In genomic region chr6:51350308-51350904, GRCh38 we compare ENCODE assay signal across 9 cellular contexts.
A peak's percentile ranks its signal among the peaks of the same experiment; 100 is the strongest.
DNase-seq lines count a peak whose midpoint lies in the region; ATAC-seq, FAIRE-seq and TF ChIP-seq lines count a peak whose summit lies in the region.
"Had no signal": no experiment of that assay in that cellular context is flagged by ENCODE, and none has a peak within 500 bp of the region (broad histone marks: within the 10 kb centered on the region; RNA-seq: fewer than 3 reads in every experiment).

No MANE protein-coding gene starts in this region.

- H3K4me3 ChIP-seq in MM.1S (ENCODE audit: low read length), result no peak overlapping the region
- H3K4me3 ChIP-seq in bronchial epithelial cell (ENCODE audit: low read depth, low read length), result no peak overlapping the region
- H3K4me3 ChIP-seq in CD8-positive, alpha-beta memory T cell (ENCODE audit: low read length), result no peak overlapping the region

- no peaks in the 10 kb centered on the region for H3K4me1 Mint-ChIP-seq in activated CD4-positive, alpha-beta memory T cell treated with anti-CD3 and anti-CD28 coated beads for 36 hours (ENCODE audit: low read depth)
- H3K4me1 Mint-ChIP-seq in CD8-positive, alpha-beta memory T cell, result no peaks in the 10 kb centered on the region

- H3F3A ChIP-seq in MM.1S (ENCODE audit: insufficient read depth, low read length), result no peaks in the 10 kb centered on the region

- TF ChIP-seq CTCF in GM12873 (IDR thresholded peaks at IDR 0.05; ENCODE audit: insufficient read depth, low read depth, low read length, missing control alignments), result peak; percentile 20
- peak; percentile 26 for TF ChIP-seq CTCF in MM.1S (IDR thresholded peaks at IDR 0.05; ENCODE audit: low read length)
- peak; percentile 28 for TF ChIP-seq CTCF in bronchial epithelial cell (IDR thresholded peaks at IDR 0.05; ENCODE audit: insufficient read depth, low read length, severe bottlenecking)

- H3K27ac ChIP-seq in MM.1S (ENCODE audit: low read length), result no peak overlapping the region
- H3K27ac ChIP-seq in CD8-positive, alpha-beta memory T cell (ENCODE audit: low read depth, low read length), result no peak overlapping the region

- H3K36me3 Mint-ChIP-seq in activated CD4-positive, alpha-beta memory T cell treated with anti-CD3 and anti-CD28 coated beads for 36 hours, result no peaks in the 10 kb centered on the region
- no peaks in the 10 kb centered on the region for H3K36me3 Mint-ChIP-seq in CD8-positive, alpha-beta memory T cell

- no peaks in the 10 kb centered on the region for H3K4me1 ChIP-seq in MM.1S (ENCODE audit: low read length)
- no peaks in the 10 kb centered on the region for H3K4me1 ChIP-seq in CD8-positive, alpha-beta memory T cell (ENCODE audit: insufficient read depth, low read length)

- H3K9me3 Mint-ChIP-seq in activated CD4-positive, alpha-beta memory T cell treated with anti-CD3 and anti-CD28 coated beads for 36 hours, result peaks cover 4% of the 10 kb centered on the region
- peaks cover 0 to 12% (median 2%) of the 10 kb centered on the region in 5 donors for H3K9me3 Mint-ChIP-seq in CD8-positive, alpha-beta memory T cell
- H3K9me3 Mint-ChIP-seq: activated T-helper 1 cell treated with anti-CD3 and anti-CD28 coated beads, Interleukin-12 subunit alpha, Interleukin-12 subunit beta, Interleukin-2, Interleukin-4 antibody, amounts not matched to agents 30 ng/mL and 10 ng/mL and 1 ng/mL, durations not matched to agents 14 hours and 24 hours and 36 hours had no signal

- no peak overlapping the region for H3K27ac Mint-ChIP-seq in activated CD4-positive, alpha-beta memory T cell treated with anti-CD3 and anti-CD28 coated beads for 36 hours
- no peak overlapping the region for H3K27ac Mint-ChIP-seq in CD8-positive, alpha-beta memory T cell
- H3K27ac Mint-ChIP-seq: activated T-helper 1 cell treated with anti-CD3 and anti-CD28 coated beads, Interleukin-12 subunit alpha, Interleukin-12 subunit beta, Interleukin-2, Interleukin-4 antibody, amounts not matched to agents 30 ng/mL and 10 ng/mL and 1 ng/mL, durations not matched to agents 14 hours and 24 hours and 36 hours had no signal

- DNase-seq in MM.1S (no peak), bronchial epithelial cell (ENCODE audit: low read depth) (peak; percentile 31), non-pigmented ciliary epithelial cell (ENCODE audit: low read depth) (peak; percentile 1), amygdala (lab: John Stamatoyannopoulos, UW) (no peak)
- no peak for DNase-seq in activated CD4-positive, alpha-beta memory T cell treated with anti-CD3 and anti-CD28 coated beads for 36 hours
- DNase-seq in CD8-positive, alpha-beta memory T cell, result no peak

- no peaks in the 10 kb centered on the region for H3K27me3 Mint-ChIP-seq in activated CD4-positive, alpha-beta memory T cell treated with anti-CD3 and anti-CD28 coated beads for 36 hours
- no peaks in the 10 kb centered on the region for H3K27me3 Mint-ChIP-seq in CD8-positive, alpha-beta memory T cell

- no peak overlapping the region for H2AFZ ChIP-seq in MM.1S (ENCODE audit: low read length)

- no peak for FAIRE-seq in bronchial epithelial cell (lab: Jason Lieb, UNC)

- intact Hi-C loops in activated CD4-positive, alpha-beta memory T cell treated with anti-CD3 and anti-CD28 coated beads for 36 hours (cut with micrococcal nuclease), result loop anchor here (5.0 kb wide), 1 partner anchor 533 kb away; the partner anchor contains the start of gene TFAP2B

- H3K4me3 Mint-ChIP-seq in activated CD4-positive, alpha-beta memory T cell treated with anti-CD3 and anti-CD28 coated beads for 36 hours, result no peak overlapping the region
- H3K4me3 Mint-ChIP-seq in CD8-positive, alpha-beta memory T cell, result no peak overlapping the region
- H3K4me3 Mint-ChIP-seq: activated T-helper 1 cell treated with anti-CD3 and anti-CD28 coated beads, Interleukin-12 subunit alpha, Interleukin-12 subunit beta, Interleukin-2, Interleukin-4 antibody, amounts not matched to agents 30 ng/mL and 10 ng/mL and 1 ng/mL, durations not matched to agents 14 hours and 24 hours and 36 hours had no signal

- H3K27me3 ChIP-seq in MM.1S (replicated peaks; ENCODE audit: insufficient read depth, low read length) (no peaks in the 10 kb centered on the region), bronchial epithelial cell (ENCODE audit: control insufficient read depth, insufficient read depth, low read length) (no peaks in the 10 kb centered on the region)
- no peaks in the 10 kb centered on the region for H3K27me3 ChIP-seq in CD8-positive, alpha-beta memory T cell (ENCODE audit: insufficient read depth, low read length, poor library complexity, severe bottlenecking)

- no peaks in the 10 kb centered on the region for H3K79me2 ChIP-seq in MM.1S (ENCODE audit: low read length)

- H3K4me2 ChIP-seq in MM.1S (ENCODE audit: low read depth, low read length), result no peak overlapping the region

- no peak overlapping the region for H3K9ac ChIP-seq in MM.1S (ENCODE audit: low read length)

- H3K36me3 ChIP-seq in MM.1S (replicated peaks; ENCODE audit: insufficient read depth, low read length) (no peaks in the 10 kb centered on the region), bronchial epithelial cell (ENCODE audit: control insufficient read depth, insufficient read depth, low read length) (no peaks in the 10 kb centered on the region)
- no peaks in the 10 kb centered on the region for H3K36me3 ChIP-seq in CD8-positive, alpha-beta memory T cell (ENCODE audit: insufficient read depth, low read length)

- H3K9me2 ChIP-seq in MM.1S (replicated peaks; ENCODE audit: insufficient read depth, low read length), result no peaks in the 10 kb centered on the region

- no peak for ATAC-seq in GM21737 (IDR thresholded peaks at IDR 0.05; ENCODE audit: unreplicated experiment)

- CTCF ChIA-PET in activated CD4-positive, alpha-beta memory T cell treated with anti-CD3 and anti-CD28 coated beads for 36 hours (lab: Charles Lee), result interaction anchor here (0.6 kb wide), 1 partner anchor 54 kb away, joined by 4 read pairs; no protein-coding TSS in a partner anchor
- CTCF ChIA-PET in CD8-positive, alpha-beta memory T cell (lab: Charles Lee), result no interaction called here

- POLR2A ChIA-PET in activated CD4-positive, alpha-beta memory T cell treated with anti-CD3 and anti-CD28 coated beads for 36 hours (lab: Charles Lee), result no interaction called here
- POLR2A ChIA-PET in CD8-positive, alpha-beta memory T cell (lab: Charles Lee), result no interaction called here

- H4K20me1 ChIP-seq in MM.1S (ENCODE audit: insufficient read depth, low read length), result no peaks in the 10 kb centered on the region

- H3K9me3 ChIP-seq in MM.1S (replicated peaks; ENCODE audit: insufficient read depth, low read length), result no peaks in the 10 kb centered on the region
- H3K9me3 ChIP-seq in CD8-positive, alpha-beta memory T cell (ENCODE audit: low read length), result no peaks in the 10 kb centered on the region

Comparison
In these comparisons a context has a peak if more than half of its experiments do, and no peak if none do; other contexts are left out.
1. DNase-seq: peak in bronchial epithelial cell (single experiment) and non-pigmented ciliary epithelial cell (single experiment); none in MM.1S (single experiment), activated CD4-positive, alpha-beta memory T cell treated with anti-CD3 and anti-CD28 coated beads for 36 hours (single experiment), CD8-positive, alpha-beta memory T cell (0 of 5) and amygdala (0 of 56).
2. Peak in every context shown above with its lines, with median percentiles within 50 percentile points of each other: CTCF ChIP-seq.